Comparison of ENCODE assay signal across 15 cellular contexts in the genomic region with DNA sequence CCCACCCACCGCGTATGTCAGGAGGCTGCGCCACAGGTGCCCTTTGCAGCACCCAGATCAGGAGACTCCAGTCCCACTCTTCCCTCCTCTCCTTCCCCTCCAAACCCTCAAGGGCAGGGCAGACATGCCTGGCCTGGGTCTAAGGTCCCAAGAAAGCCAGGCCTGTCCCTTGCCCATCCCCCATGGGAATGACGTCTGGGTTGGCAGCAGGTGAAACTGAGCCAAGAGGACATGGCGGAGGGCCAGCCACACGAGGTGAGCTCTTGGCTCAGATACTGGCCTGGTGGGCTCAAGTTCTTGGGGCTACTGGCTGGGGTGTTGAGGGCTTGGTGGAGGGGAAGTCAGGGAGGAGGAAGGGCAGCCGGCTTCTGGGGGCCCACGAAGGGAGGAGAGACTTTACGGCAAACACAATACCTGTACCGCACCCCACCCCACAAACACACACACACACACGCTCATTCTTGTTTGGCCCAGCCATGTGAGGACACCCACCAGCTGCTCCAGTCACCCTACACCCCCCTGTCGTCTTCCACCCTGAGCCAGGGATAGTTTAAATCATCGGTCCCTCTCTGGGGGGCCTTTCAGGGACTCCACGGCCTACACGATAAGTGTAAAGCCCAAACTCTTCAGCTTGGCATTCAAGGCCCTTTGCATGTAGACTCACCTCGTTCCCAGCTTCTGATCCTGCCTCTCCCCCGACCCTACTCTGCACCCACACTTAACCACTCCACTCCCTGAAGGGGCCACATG. TPM values are rescaled to one million over a fixed set of nuclear protein-coding genes. Genes with fewer than 3 reads are reported as not detected.
DNase-seq lines count a peak whose midpoint lies in the region; ATAC-seq and TF ChIP-seq lines count a peak whose summit lies in the region.
"Had no signal": no experiment of that assay in that cellular context is flagged by ENCODE, and none has a peak within 500 bp of the region (broad histone marks: within the 10 kb centered on the region; RNA-seq: fewer than 3 reads in every experiment).

No MANE protein-coding gene starts in this region.

- no peaks in the 10 kb centered on the region for H3K27me3 ChIP-seq in stomach

- H3K4me3 ChIP-seq in stomach: no peak overlapping the region
- H3K4me3 ChIP-seq: cardiac muscle cell had no signal

- peaks cover 18 to 47% (median 42%) of the 10 kb centered on the region in 4 donors for H3K4me1 ChIP-seq in stomach

- H3K9me3 ChIP-seq in stomach: no peaks in the 10 kb centered on the region

- intact Hi-C loops in left ventricle myocardium superior (cut with micrococcal nuclease): no loop called here
- intact Hi-C loops in stomach (cut with DNase I; ENCODE audit: low total_unique reads): no loop called here

- ATAC-seq in activated CD4-positive, CD25-positive, alpha-beta regulatory T cell treated with anti-CD3 and anti-CD28 coated beads, Interleukin-2, amount 50 U/mL, for 24 hours: no peak
- peak; percentile 41 for ATAC-seq in left ventricle myocardium superior
- ATAC-seq in GM21825 (IDR thresholded peaks at IDR 0.05; ENCODE audit: unreplicated experiment): no peak
- ATAC-seq in HG03025 (IDR thresholded peaks at IDR 0.05; ENCODE audit: low FRiP score, unreplicated experiment): no peak

- H3K27ac ChIP-seq in stomach: peak overlapping the region in 2 of 5 donors; percentile 41 to 46
- H3K27ac ChIP-seq: cardiac muscle cell had no signal

- TF ChIP-seq POLR2A in stomach (IDR thresholded peaks at IDR 0.05): no peak

- no peaks in the 10 kb centered on the region for H3K36me3 ChIP-seq in stomach
- H3K36me3 ChIP-seq: cardiac muscle cell had no signal

- no peak for TF ChIP-seq EP300 in stomach (IDR thresholded peaks at IDR 0.05)

- 55 to 70% (median 65%) methylated on average over 17 of the region's 17 CpGs for WGBS in stomach, 5 donors

- peak; percentile 21 for DNase-seq in activated CD4-positive, CD25-positive, alpha-beta regulatory T cell treated with anti-CD3 and anti-CD28 coated beads, Interleukin-2, amount 50 U/mL, for 72 hours
- DNase-seq in NCI-H2029 treated with DMSO at 0.1 percent for 48 hours (lab: John Stamatoyannopoulos, UW) (peak; percentile 57), left ventricle myocardium superior (peak; percentile 84), stomach (peak; percentile 95), NCI-H748 treated with DMSO at 0.1 percent for 48 hours (lab: John Stamatoyannopoulos, UW) (no peak)
- DNase-seq: HFFc6, KG1, NCI-H1417 treated with DMSO at 0.1 percent for 48 hours, small intestine had no signal

- TF ChIP-seq CTCF in stomach (IDR thresholded peaks at IDR 0.05): no peak

RNA-seq across cellular contexts. Expression of a gene that starts 24.1 kb away (rescaled TPM):
- 783 TPM for total RNA-seq in left ventricle myocardium superior
- 100 to 1,000 TPM; 145 to 682 (median 198) TPM for total RNA-seq in stomach
- polyA plus RNA-seq in stomach: 10 to 100 TPM; 18.5 to 44.9 (median 33.2) TPM
- total RNA-seq: NCI-H460 had no signal

RNA-seq across cellular contexts. Expression of a gene that starts 42.2 kb away (rescaled TPM):
- not detected for total RNA-seq in left ventricle myocardium superior
- not detected for total RNA-seq in stomach
- under 1 TPM in 2 of 3 donors, not detected in 1; 0.12 to 0.43 TPM for polyA plus RNA-seq in stomach
- total RNA-seq: cardiac muscle cell, frontal cortex, HFFc6 had no signal
- polyA plus RNA-seq: cardiac muscle cell had no signal
